In genomic region chr6:89847513-89847912, GRCh38 we compare ENCODE assay signal across 5 cellular contexts. TPM values are rescaled to one million over a fixed set of nuclear protein-coding genes. Genes with fewer than 3 reads are reported as not detected.
"Had no signal": no experiment of that assay in that cellular context is flagged by ENCODE, and none has a peak within 500 bp of the region (broad histone marks: within the 10 kb centered on the region; RNA-seq: fewer than 3 reads in every experiment).

No MANE protein-coding gene starts in this region.

RNA-seq across cellular contexts. Expression of gene GJA10, which starts 46.8 kb away (rescaled TPM):
- total RNA-seq: GM23248, GM23338, H4, H9, HFFc6 had no signal
- polyA plus RNA-seq: GM23248, GM23338 had no signal
